In genomic region chr7:128166603-128167315, GRCh38 we compare ENCODE assay signal across 8 cellular contexts.
DNase-seq lines count a peak whose midpoint lies in the region; ATAC-seq, FAIRE-seq and TF ChIP-seq lines count a peak whose summit lies in the region.

No MANE protein-coding gene starts in this region.

- H3K4me1 Mint-ChIP-seq in stimulated activated naive CD8-positive, alpha-beta T cell treated with anti-CD3 and anti-CD28 coated beads, Interleukin-15, amount 100 ng/mL, for 72 hours, result peaks cover 32% of the 10 kb centered on the region

- intact Hi-C loops in kidney (cut with DNase I), result no loop called here

- TF ChIP-seq CTCF in HL-60 (IDR thresholded peaks at IDR 0.05; ENCODE audit: insufficient read depth, low read length) (no peak), astrocyte of the cerebellum (IDR thresholded peaks at IDR 0.05; ENCODE audit: low read depth, low read length, missing control alignments) (no peak), kidney (IDR thresholded peaks at IDR 0.05; ENCODE audit: borderline replicate concordance, extremely low read depth, insufficient read depth) (no peak)

- peaks cover 61 to 79% (median 73%) of the 10 kb centered on the region in 11 experiments for H3K27me3 ChIP-seq in BLaER1 treated with 17β-estradiol and CSF1 and Interleukin-3, amounts not matched to agents 10 nM and 100 nM
- H3K27me3 ChIP-seq in HL-60 (ENCODE audit: insufficient read depth, poor library complexity, severe bottlenecking), result peaks cover 41% of the 10 kb centered on the region

- peaks cover 81% of the 10 kb centered on the region for H3K27me3 Mint-ChIP-seq in stimulated activated naive CD8-positive, alpha-beta T cell treated with anti-CD3 and anti-CD28 coated beads, Interleukin-15, amount 100 ng/mL, for 72 hours

- no peaks in the 10 kb centered on the region for H3K36me3 ChIP-seq in BLaER1 treated with 17β-estradiol and CSF1 and Interleukin-3, amounts not matched to agents 10 nM and 100 nM
- H3K36me3 ChIP-seq in kidney (ENCODE audit: control insufficient read depth in 1 of 2, insufficient read depth in 2 of 2, low read length in 2 of 2), result no peaks in the 10 kb centered on the region

- H3K9ac ChIP-seq in BLaER1 treated with 17β-estradiol and CSF1 and Interleukin-3, amounts not matched to agents 10 nM and 100 nM, result peak overlapping the region; percentile 24 to 71 (median 63); a peak in 19 of 22 replicates
- peak overlapping the region; percentile 13 to 59 for H3K9ac ChIP-seq in kidney (ENCODE audit: low read length in 2 of 2)

- H3K9me3 Mint-ChIP-seq in stimulated activated naive CD8-positive, alpha-beta T cell treated with anti-CD3 and anti-CD28 coated beads, Interleukin-15, amount 100 ng/mL, for 72 hours, result no peaks in the 10 kb centered on the region

- peak overlapping the region; percentile 85 to 87 for H3K4me3 Mint-ChIP-seq in stimulated activated naive CD8-positive, alpha-beta T cell treated with anti-CD3 and anti-CD28 coated beads, Interleukin-15, amount 100 ng/mL, for 72 hours

- peak; percentile 21 for ATAC-seq in stimulated activated naive CD8-positive, alpha-beta T cell treated with anti-CD3 and anti-CD28 coated beads, Interleukin-15, amount 100 ng/mL, for 72 hours
- no peak for ATAC-seq in GM21423 (IDR thresholded peaks at IDR 0.05; ENCODE audit: unreplicated experiment)
- ATAC-seq in HG03095 (IDR thresholded peaks at IDR 0.05; ENCODE audit: unreplicated experiment), result no peak

- FAIRE-seq in kidney (lab: Jason Lieb, UNC), result no peak

- no peak for DNase-seq in HL-60 (ENCODE audit: low read depth in 1 of 2, low spot score in 1 of 2)
- no peak for DNase-seq in astrocyte of the cerebellum (ENCODE audit: low read depth)
- peak; percentile 78 for DNase-seq in kidney
- peak; percentile 15 to 24 for DNase-seq in stimulated activated naive CD8-positive, alpha-beta T cell treated with anti-CD3 and anti-CD28 coated beads, Interleukin-15, amount 100 ng/mL, for 72 hours
- no peak for DNase-seq in NOMO-1 treated with dmso at 0.1 percent for 144 hours (lab: John Stamatoyannopoulos, UW; ENCODE audit: unreplicated experiment)

- peaks cover 0 to 23% (median 4%) of the 10 kb centered on the region in 11 experiments; a peak in 8 of 22 replicates for H3K9me3 ChIP-seq in BLaER1 treated with 17β-estradiol and CSF1 and Interleukin-3, amounts not matched to agents 10 nM and 100 nM (replicated peaks in 1 of 11)
- no peaks in the 10 kb centered on the region for H3K9me3 ChIP-seq in kidney (ENCODE audit: control insufficient read depth in 1 of 2, low read length in 2 of 2)

- H3K4me1 ChIP-seq in BLaER1 treated with 17β-estradiol and CSF1 and Interleukin-3, amounts not matched to agents 10 nM and 100 nM, result peaks cover 15 to 34% (median 25%) of the 10 kb centered on the region in 10 experiments; a peak in 19 of 20 replicates
- peaks cover 0 to 13% of the 10 kb centered on the region in 2 donors for H3K4me1 ChIP-seq in kidney (ENCODE audit: control insufficient read depth in 1 of 2, insufficient read depth in 1 of 2, low read depth in 1 of 2, low read length in 2 of 2)

- peaks cover 0 to 36% (median 6%) of the 10 kb centered on the region in 11 experiments; a peak in 11 of 22 replicates for H4K20me1 ChIP-seq in BLaER1 treated with 17β-estradiol and CSF1 and Interleukin-3, amounts not matched to agents 10 nM and 100 nM

- in situ Hi-C loops in astrocyte of the cerebellum (cut with HindIII; ENCODE audit: low sequenced_read_pairs), result no loop called here

- peak overlapping the region; percentile 58 to 73 (median 63) for H3K4me3 ChIP-seq in BLaER1 treated with 17β-estradiol and CSF1 and Interleukin-3, amounts not matched to agents 10 nM and 100 nM
- H3K4me3 ChIP-seq in HL-60 (replicated peaks; ENCODE audit: insufficient read depth, low read length), result peak overlapping the region; percentile 50
- peak overlapping the region; percentile 33 for H3K4me3 ChIP-seq in astrocyte of the cerebellum (ENCODE audit: low read depth, low read length)
- peak overlapping the region; percentile 46 to 65 for H3K4me3 ChIP-seq in kidney (ENCODE audit: low read length in 2 of 2)

- no peak overlapping the region for H3K27ac Mint-ChIP-seq in stimulated activated naive CD8-positive, alpha-beta T cell treated with anti-CD3 and anti-CD28 coated beads, Interleukin-15, amount 100 ng/mL, for 72 hours

- H3K27ac ChIP-seq in BLaER1 treated with 17β-estradiol and CSF1 and Interleukin-3, amounts not matched to agents 10 nM and 100 nM, result peak overlapping the region in 1 of 11 experiments; percentile 13; a peak in 1 of 22 replicates
- H3K27ac ChIP-seq in HL-60 (replicated peaks) (no peak overlapping the region), kidney (ENCODE audit: low read depth in 2 of 2, low read length in 2 of 2) (peak overlapping the region; percentile 44 to 63)

- peak overlapping the region; percentile 94 to 100 (median 99) for H3K4me2 ChIP-seq in BLaER1 treated with 17β-estradiol and CSF1 and Interleukin-3, amounts not matched to agents 10 nM and 100 nM

Comparison
In these comparisons a context has a peak if more than half of its experiments do, and no peak if none do; other contexts are left out.
1. DNase-seq: peak in kidney (single experiment) and stimulated activated naive CD8-positive, alpha-beta T cell treated with anti-CD3 and anti-CD28 coated beads, Interleukin-15, amount 100 ng/mL, for 72 hours (2 of 2); none in HL-60 (0 of 2), astrocyte of the cerebellum (single experiment) and NOMO-1 treated with dmso at 0.1 percent for 144 hours (single experiment).
2. Peak in every context shown above with its lines, with median percentiles within 50 percentile points of each other: H3K4me3 ChIP-seq.